ENCODE assay signal across 2 cellular contexts in the genomic region with DNA sequence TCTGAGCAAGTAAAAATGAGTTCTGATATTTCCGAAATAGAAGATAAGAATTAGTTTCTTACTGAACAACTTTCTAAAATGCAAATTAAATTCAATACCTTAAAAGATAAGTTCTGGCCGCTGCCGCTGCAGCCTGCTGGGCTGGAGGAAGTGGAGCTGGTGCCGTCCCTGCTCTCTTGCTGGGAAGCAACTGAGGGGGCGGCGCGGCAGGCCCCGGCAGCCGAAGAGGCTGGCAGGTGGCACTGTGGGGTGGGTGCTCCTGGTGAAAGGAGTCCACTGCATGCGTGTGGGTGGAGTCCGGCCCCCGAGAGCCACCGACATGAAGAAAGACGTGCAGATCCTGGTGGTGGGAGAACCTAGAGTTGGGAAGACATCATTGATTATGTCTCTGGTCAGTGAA.
TF ChIP-seq lines count a peak whose summit lies in the region.

No MANE protein-coding gene starts in this region.

TF ChIP-seq in SK-N-SH, 30 proteins besides CTCF, POLR2A, EP300 and RAD21 (continued from another document):
- TF ChIP-seq, protein P1, sequence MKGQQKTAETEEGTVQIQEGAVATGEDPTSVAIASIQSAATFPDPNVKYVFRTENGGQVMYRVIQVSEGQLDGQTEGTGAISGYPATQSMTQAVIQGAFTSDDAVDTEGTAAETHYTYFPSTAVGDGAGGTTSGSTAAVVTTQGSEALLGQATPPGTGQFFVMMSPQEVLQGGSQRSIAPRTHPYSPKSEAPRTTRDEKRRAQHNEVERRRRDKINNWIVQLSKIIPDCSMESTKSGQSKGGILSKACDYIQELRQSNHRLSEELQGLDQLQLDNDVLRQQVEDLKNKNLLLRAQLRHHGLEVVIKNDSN (IDR thresholded peaks at IDR 0.05; ENCODE audit: borderline replicate concordance, low read depth) = no peak
- TF ChIP-seq FOSL2 (IDR thresholded peaks at IDR 0.05; ENCODE audit: borderline replicate concordance, low read depth) (no peak), MXI1 (IDR thresholded peaks at IDR 0.05; ENCODE audit: low read depth, low read length) (no peak), ELF1 (IDR thresholded peaks at IDR 0.05) (no peak), SIN3A (IDR thresholded peaks at IDR 0.05; ENCODE audit: borderline replicate concordance, low read depth, low read length) (no peak), NRF1 (IDR thresholded peaks at IDR 0.05; ENCODE audit: low read depth, low read length) (no peak), RCOR1 (IDR thresholded peaks at IDR 0.05; ENCODE audit: low read length) (no peak)
- TF ChIP-seq, protein P2, sequence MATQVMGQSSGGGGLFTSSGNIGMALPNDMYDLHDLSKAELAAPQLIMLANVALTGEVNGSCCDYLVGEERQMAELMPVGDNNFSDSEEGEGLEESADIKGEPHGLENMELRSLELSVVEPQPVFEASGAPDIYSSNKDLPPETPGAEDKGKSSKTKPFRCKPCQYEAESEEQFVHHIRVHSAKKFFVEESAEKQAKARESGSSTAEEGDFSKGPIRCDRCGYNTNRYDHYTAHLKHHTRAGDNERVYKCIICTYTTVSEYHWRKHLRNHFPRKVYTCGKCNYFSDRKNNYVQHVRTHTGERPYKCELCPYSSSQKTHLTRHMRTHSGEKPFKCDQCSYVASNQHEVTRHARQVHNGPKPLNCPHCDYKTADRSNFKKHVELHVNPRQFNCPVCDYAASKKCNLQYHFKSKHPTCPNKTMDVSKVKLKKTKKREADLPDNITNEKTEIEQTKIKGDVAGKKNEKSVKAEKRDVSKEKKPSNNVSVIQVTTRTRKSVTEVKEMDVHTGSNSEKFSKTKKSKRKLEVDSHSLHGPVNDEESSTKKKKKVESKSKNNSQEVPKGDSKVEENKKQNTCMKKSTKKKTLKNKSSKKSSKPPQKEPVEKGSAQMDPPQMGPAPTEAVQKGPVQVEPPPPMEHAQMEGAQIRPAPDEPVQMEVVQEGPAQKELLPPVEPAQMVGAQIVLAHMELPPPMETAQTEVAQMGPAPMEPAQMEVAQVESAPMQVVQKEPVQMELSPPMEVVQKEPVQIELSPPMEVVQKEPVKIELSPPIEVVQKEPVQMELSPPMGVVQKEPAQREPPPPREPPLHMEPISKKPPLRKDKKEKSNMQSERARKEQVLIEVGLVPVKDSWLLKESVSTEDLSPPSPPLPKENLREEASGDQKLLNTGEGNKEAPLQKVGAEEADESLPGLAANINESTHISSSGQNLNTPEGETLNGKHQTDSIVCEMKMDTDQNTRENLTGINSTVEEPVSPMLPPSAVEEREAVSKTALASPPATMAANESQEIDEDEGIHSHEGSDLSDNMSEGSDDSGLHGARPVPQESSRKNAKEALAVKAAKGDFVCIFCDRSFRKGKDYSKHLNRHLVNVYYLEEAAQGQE (IDR thresholded peaks at IDR 0.05; ENCODE audit: low read depth, low read length) = no peak
- TF ChIP-seq, protein P3, sequence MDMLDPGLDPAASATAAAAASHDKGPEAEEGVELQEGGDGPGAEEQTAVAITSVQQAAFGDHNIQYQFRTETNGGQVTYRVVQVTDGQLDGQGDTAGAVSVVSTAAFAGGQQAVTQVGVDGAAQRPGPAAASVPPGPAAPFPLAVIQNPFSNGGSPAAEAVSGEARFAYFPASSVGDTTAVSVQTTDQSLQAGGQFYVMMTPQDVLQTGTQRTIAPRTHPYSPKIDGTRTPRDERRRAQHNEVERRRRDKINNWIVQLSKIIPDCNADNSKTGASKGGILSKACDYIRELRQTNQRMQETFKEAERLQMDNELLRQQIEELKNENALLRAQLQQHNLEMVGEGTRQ (IDR thresholded peaks at IDR 0.05; ENCODE audit: borderline replicate concordance, low read depth, low read length) = no peak

TF ChIP-seq in SK-N-SH treated with all-trans-retinoic acid at 6 μM for 48 hours, 23 proteins besides CTCF, POLR2A, EP300 and RAD21 (continued from another document):
- TF ChIP-seq, protein P4, sequence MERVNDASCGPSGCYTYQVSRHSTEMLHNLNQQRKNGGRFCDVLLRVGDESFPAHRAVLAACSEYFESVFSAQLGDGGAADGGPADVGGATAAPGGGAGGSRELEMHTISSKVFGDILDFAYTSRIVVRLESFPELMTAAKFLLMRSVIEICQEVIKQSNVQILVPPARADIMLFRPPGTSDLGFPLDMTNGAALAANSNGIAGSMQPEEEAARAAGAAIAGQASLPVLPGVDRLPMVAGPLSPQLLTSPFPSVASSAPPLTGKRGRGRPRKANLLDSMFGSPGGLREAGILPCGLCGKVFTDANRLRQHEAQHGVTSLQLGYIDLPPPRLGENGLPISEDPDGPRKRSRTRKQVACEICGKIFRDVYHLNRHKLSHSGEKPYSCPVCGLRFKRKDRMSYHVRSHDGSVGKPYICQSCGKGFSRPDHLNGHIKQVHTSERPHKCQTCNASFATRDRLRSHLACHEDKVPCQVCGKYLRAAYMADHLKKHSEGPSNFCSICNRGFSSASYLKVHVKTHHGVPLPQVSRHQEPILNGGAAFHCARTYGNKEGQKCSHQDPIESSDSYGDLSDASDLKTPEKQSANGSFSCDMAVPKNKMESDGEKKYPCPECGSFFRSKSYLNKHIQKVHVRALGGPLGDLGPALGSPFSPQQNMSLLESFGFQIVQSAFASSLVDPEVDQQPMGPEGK (CRISPR knock-in tag; IDR thresholded peaks at IDR 0.05; ENCODE audit: borderline replicate concordance) = no peak
- TF ChIP-seq, protein P5, sequence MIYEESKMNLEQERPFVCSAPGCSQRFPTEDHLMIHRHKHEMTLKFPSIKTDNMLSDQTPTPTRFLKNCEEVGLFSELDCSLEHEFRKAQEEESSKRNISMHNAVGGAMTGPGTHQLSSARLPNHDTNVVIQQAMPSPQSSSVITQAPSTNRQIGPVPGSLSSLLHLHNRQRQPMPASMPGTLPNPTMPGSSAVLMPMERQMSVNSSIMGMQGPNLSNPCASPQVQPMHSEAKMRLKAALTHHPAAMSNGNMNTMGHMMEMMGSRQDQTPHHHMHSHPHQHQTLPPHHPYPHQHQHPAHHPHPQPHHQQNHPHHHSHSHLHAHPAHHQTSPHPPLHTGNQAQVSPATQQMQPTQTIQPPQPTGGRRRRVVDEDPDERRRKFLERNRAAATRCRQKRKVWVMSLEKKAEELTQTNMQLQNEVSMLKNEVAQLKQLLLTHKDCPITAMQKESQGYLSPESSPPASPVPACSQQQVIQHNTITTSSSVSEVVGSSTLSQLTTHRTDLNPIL (CRISPR knock-in tag; IDR thresholded peaks at IDR 0.05; ENCODE audit: low read depth) = no peak
- TF ChIP-seq ZNF565 (CRISPR knock-in tag; conservative IDR thresholded peaks at IDR 0.05; ENCODE audit: low read depth) (no peak), ZFP30 (CRISPR knock-in tag; IDR thresholded peaks at IDR 0.05) (no peak), ZFP3 (CRISPR knock-in tag; IDR thresholded peaks at IDR 0.05) (no peak), ESRRG (CRISPR knock-in tag; IDR thresholded peaks at IDR 0.05) (no peak)
TF ChIP-seq in SK-N-SH treated with all-trans-retinoic acid at 6 μM for 48 hours: peak in this region for 0.
